ENCODE assay signal across 15 cellular contexts in the genomic region with DNA sequence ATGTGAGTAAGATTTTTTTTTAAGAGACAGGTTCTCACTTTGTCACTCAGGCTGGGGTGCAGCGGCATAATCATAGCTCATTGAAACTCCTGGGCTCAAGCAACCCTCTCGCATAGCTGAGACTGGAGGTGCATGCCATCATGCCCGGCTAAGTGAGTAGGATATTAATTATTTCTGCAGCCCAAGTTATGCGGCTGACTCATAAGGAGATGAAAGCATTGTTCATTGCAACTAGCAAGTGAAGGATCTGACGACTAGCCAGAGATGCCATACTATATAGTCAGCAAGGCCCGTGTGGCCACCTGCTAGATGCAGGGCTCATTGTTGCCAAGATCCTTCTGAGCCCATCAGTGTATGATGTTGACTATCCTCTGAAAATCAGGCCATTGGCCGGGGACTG. TPM values are rescaled to one million over a fixed set of nuclear protein-coding genes. Genes with fewer than 3 reads are reported as not detected.
A peak's percentile ranks its signal among the peaks of the same experiment; 100 is the strongest.
DNase-seq lines count a peak whose midpoint lies in the region; ATAC-seq, FAIRE-seq and TF ChIP-seq lines count a peak whose summit lies in the region.
"Had no signal": no experiment of that assay in that cellular context is flagged by ENCODE, and none has a peak within 500 bp of the region (broad histone marks: within the 10 kb centered on the region; RNA-seq: fewer than 3 reads in every experiment).

No MANE protein-coding gene starts in this region.

- H3K79me2 ChIP-seq in keratinocyte (ENCODE audit: control insufficient read depth, insufficient read depth, low read length) = peaks cover 7% of the 10 kb centered on the region

- H3K9me1 ChIP-seq in keratinocyte (ENCODE audit: control insufficient read depth, extremely low read depth, insufficient read depth, low read length) = peaks cover 2% of the 10 kb centered on the region

- no peaks in the 10 kb centered on the region for H4K20me1 ChIP-seq in keratinocyte (ENCODE audit: control insufficient read depth, extremely low read depth, insufficient read depth, low read length)

- H3K27me3 ChIP-seq in keratinocyte (ENCODE audit: control insufficient read depth, extremely low read depth, insufficient read depth, low read length) = no peaks in the 10 kb centered on the region
- H3K27me3 ChIP-seq: BLaER1, colonic mucosa, neutrophil, thyroid gland had no signal

- CTCF ChIA-PET in AG04449 (lab: Yijun Ruan, JAX) = interaction anchor here (1.0 to 1.6 kb wide), 3 partner anchors 11 to 125 kb away, joined by 4 to 5 read pairs (median 4); no protein-coding TSS in a partner anchor

- no peak overlapping the region for H3K9ac ChIP-seq in keratinocyte (ENCODE audit: control insufficient read depth, extremely low read depth, insufficient read depth, low read length)
- H3K9ac ChIP-seq: BLaER1 had no signal

- POLR2A ChIA-PET in AG04449 (lab: Yijun Ruan, JAX) = interaction anchor here (0.6 to 1.3 kb wide), 5 partner anchors 8 to 122 kb away, joined by 3 to 5 read pairs (median 3); no protein-coding TSS in a partner anchor

- TF ChIP-seq CTCF in AG04449 (IDR thresholded peaks at IDR 0.05; ENCODE audit: insufficient read depth, low read length, missing control alignments) (no peak), keratinocyte (optimal IDR thresholded peaks at IDR 0.05 in 1 of 3, IDR thresholded peaks at IDR 0.05 in 1 of 3, conservative IDR thresholded peaks at IDR 0.05 in 1 of 3; ENCODE audit: extremely low read depth in 1 of 3, insufficient read depth in 2 of 3, low read length in 3 of 3) (no peak)

- H3K9me3 ChIP-seq in keratinocyte (ENCODE audit: control insufficient read depth, low read depth, low read length) = no peaks in the 10 kb centered on the region
- no peaks in the 10 kb centered on the region for H3K9me3 ChIP-seq in T-helper 17 cell (ENCODE audit: control insufficient read depth, low read length, poor library complexity, severe bottlenecking)
- H3K9me3 ChIP-seq: BLaER1, colonic mucosa, neutrophil, thyroid gland had no signal

- dilution Hi-C loops in keratinocyte (cut with MboI; ENCODE audit: extremely low pct_ligation_motif_present, low sequenced_read_pairs) = no loop called here

- H3K4me2 ChIP-seq in keratinocyte (ENCODE audit: control insufficient read depth, extremely low read depth, insufficient read depth, low read depth, low read length) = no peak overlapping the region
- H3K4me2 ChIP-seq: BLaER1 had no signal

- FAIRE-seq in keratinocyte (lab: Jason Lieb, UNC) = peak; percentile 94

- peaks cover 31% of the 10 kb centered on the region for H3K4me1 ChIP-seq in keratinocyte (ENCODE audit: control insufficient read depth, extremely low read depth, insufficient read depth, low read length)
- H3K4me1 ChIP-seq: colonic mucosa, thyroid gland had no signal

- H3K27ac Mint-ChIP-seq in T-helper 17 cell = no peak overlapping the region
- H3K27ac Mint-ChIP-seq: activated T-cell treated with anti-CD3 and anti-CD28 coated beads, Interleukin-2, amount 50 U/mL, for 72 hours had no signal

- H3K36me3 ChIP-seq in keratinocyte (ENCODE audit: control insufficient read depth in 2 of 2, extremely low read depth in 1 of 2, insufficient read depth in 2 of 2, low read length in 2 of 2) = peaks cover 0 to 3% of the 10 kb centered on the region in 2 experiments
- H3K36me3 ChIP-seq: colonic mucosa, neutrophil, thyroid gland had no signal

- peaks cover 5% of the 10 kb centered on the region for H3K4me1 Mint-ChIP-seq in T-helper 17 cell

- no peaks in the 10 kb centered on the region for H3K27me3 Mint-ChIP-seq in T-helper 17 cell

- peaks cover 2% of the 10 kb centered on the region for H3K36me3 Mint-ChIP-seq in T-helper 17 cell (ENCODE audit: low read depth)

- peak overlapping the region; percentile 22 for H3K27ac ChIP-seq in keratinocyte (ENCODE audit: control insufficient read depth, insufficient read depth, low read length)
- H3K27ac ChIP-seq: BLaER1, colonic mucosa, HL-60, neutrophil, thyroid gland had no signal

- DNase-seq in AG04449 (ENCODE audit: low read depth, low spot score) = peak; percentile 80
- peak; percentile 77 for DNase-seq in HS-5 (ENCODE audit: low read depth)
- peak; percentile 96 for DNase-seq in astrocyte of the hippocampus (ENCODE audit: low read depth, low spot score)
- peak; percentile 69 for DNase-seq in keratinocyte (ENCODE audit: low read depth, low spot score)
- no peak for DNase-seq in T-helper 17 cell
- DNase-seq in NCI-H1092 treated with DMSO at 0.1 percent for 48 hours (lab: John Stamatoyannopoulos, UW) = no peak
- DNase-seq: activated T-cell treated with anti-CD3 and anti-CD28 coated beads, Interleukin-2, amount 50 U/mL, for 72 hours; colonic mucosa; NCI-H2029 treated with DMSO at 0.1 percent for 48 hours; thyroid gland had no signal

- H3K4me3 Mint-ChIP-seq in T-helper 17 cell = no peak overlapping the region
- H3K4me3 Mint-ChIP-seq: activated T-cell treated with anti-CD3 and anti-CD28 coated beads, Interleukin-2, amount 50 U/mL, for 72 hours had no signal

- no peak overlapping the region for H2AFZ ChIP-seq in keratinocyte (ENCODE audit: control insufficient read depth, low read length)

- ATAC-seq in GM19324 (IDR thresholded peaks at IDR 0.05; ENCODE audit: low FRiP score, unreplicated experiment) (no peak), T-helper 17 cell (no peak), HG03520 (IDR thresholded peaks at IDR 0.05; ENCODE audit: unreplicated experiment) (no peak)
- ATAC-seq: activated T-cell treated with anti-CD3 and anti-CD28 coated beads, Interleukin-2, amount 50 U/mL, for 72 hours had no signal

- H3K4me3 ChIP-seq in AG04449 (ENCODE audit: low read depth, low read length) (no peak overlapping the region), keratinocyte (ENCODE audit: control insufficient read depth in 2 of 3, extremely low read depth in 1 of 3, insufficient read depth in 2 of 3, low read depth in 1 of 3, low read length in 3 of 3) (no peak overlapping the region)
- H3K4me3 ChIP-seq: BLaER1, colonic mucosa, thyroid gland had no signal

RNA-seq across cellular contexts. Expression of a gene that starts 45.2 kb away (rescaled TPM):
- polyA plus RNA-seq in keratinocyte = 8.8 to 13.8 TPM (median 11.6 TPM) in 3 replicates
- polyA plus RNA-seq in keratinocyte (2011; ENCODE audit: low read depth) = 1.9 TPM
- 4.7 and 8.4 TPM in 2 replicates for polyA plus RNA-seq in keratinocyte (2011; cell fraction: cytosol; rRNA removed)
- 14.4 and 17.8 TPM in 2 replicates for polyA plus RNA-seq in keratinocyte (2011; cell fraction: nucleus; rRNA removed)
- polyA plus RNA-seq in keratinocyte (2012; ENCODE audit: low replicate concordance) = 1.6 and 10.0 TPM in 2 replicates
- polyA minus RNA-seq in keratinocyte = 27.7 to 34.2 TPM (median 29.3 TPM) in 3 replicates
- polyA minus RNA-seq in keratinocyte (2011; cell fraction: cytosol; rRNA and poly(A)+ RNA removed) = 14.8 TPM
- 23.8 and 49.2 TPM in 2 replicates for polyA minus RNA-seq in keratinocyte (2011; cell fraction: nucleus; rRNA and poly(A)+ RNA removed)
- 10 to 100 TPM in 1 of 2 donors, 1 to 10 TPM in 1; 6.3 to 14.2 TPM for total RNA-seq in T-helper 17 cell

Comparison
In these comparisons a context has a peak if more than half of its experiments do, and no peak if none do; other contexts are left out.
1. DNase-seq: peak in AG04449 (single experiment), HS-5 (single experiment), astrocyte of the hippocampus (single experiment) and keratinocyte (single experiment); none in T-helper 17 cell (0 of 3) and NCI-H1092 treated with DMSO at 0.1 percent for 48 hours (single experiment).